ENCODE assay signal across 7 cellular contexts in the genomic region with DNA sequence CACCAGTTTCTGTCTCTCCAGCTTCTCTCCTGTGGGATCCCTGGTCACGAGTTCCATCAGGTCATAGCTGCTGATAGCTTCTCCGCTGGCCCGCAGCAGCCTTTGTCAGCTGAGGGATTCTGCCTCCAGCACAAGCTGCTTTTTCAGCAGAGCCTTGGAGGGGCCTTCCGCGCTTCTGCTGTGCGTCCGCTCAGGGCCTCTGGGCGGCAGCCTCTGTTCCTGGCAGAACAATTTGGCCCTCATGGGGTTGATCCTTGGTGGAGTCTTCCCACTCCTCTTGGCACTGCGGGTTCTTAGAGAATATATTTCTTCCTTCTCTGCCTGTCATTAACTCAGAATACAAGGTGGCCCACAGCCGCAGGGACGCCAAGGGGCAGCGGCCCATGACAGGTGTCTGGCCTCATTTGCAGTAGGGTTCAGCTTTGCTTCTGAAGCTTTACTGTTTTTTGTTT.
DNase-seq lines count a peak whose midpoint lies in the region; ATAC-seq and TF ChIP-seq lines count a peak whose summit lies in the region.

No MANE protein-coding gene starts in this region.

- H3K4me1 ChIP-seq in PC-3 (ENCODE audit: insufficient read depth, low read length) (peaks cover 17% of the 10 kb centered on the region), stomach smooth muscle (ENCODE audit: control insufficient read depth, insufficient read depth, low read length) (peaks cover 38% of the 10 kb centered on the region)

- H3K9me2 ChIP-seq in PC-3 (replicated peaks; ENCODE audit: low read length) = no peaks in the 10 kb centered on the region

- H3K9ac ChIP-seq in PC-3 (ENCODE audit: low read length) = peak overlapping the region; percentile 21
- H3K9ac ChIP-seq in stomach smooth muscle (ENCODE audit: low read length in 2 of 2) = peak overlapping the region in 1 of 2 donors; percentile 51

- ATAC-seq in PC-3 (no peak), HG03095 (IDR thresholded peaks at IDR 0.05; ENCODE audit: unreplicated experiment) (no peak)
- no peak for ATAC-seq in activated CD4-positive, alpha-beta T cell treated with anti-CD3 and anti-CD28 coated beads for 36 hours

- POLR2A ChIA-PET in PC-3 (lab: Charles Lee; ENCODE audit: unreplicated experiment) = no interaction called here
- POLR2A ChIA-PET in activated CD4-positive, alpha-beta T cell treated with anti-CD3 and anti-CD28 coated beads for 36 hours (lab: Charles Lee) = no interaction called here

- peaks cover 2% of the 10 kb centered on the region for H3K4me1 Mint-ChIP-seq in activated CD4-positive, alpha-beta T cell treated with anti-CD3 and anti-CD28 coated beads for 36 hours

- peaks cover 71% of the 10 kb centered on the region for H3K36me3 Mint-ChIP-seq in activated CD4-positive, alpha-beta T cell treated with anti-CD3 and anti-CD28 coated beads for 36 hours (ENCODE audit: low read depth)

- H3K9me3 ChIP-seq in PC-3 (ENCODE audit: low read length) (no peaks in the 10 kb centered on the region), stomach smooth muscle (ENCODE audit: control insufficient read depth in 2 of 2, low read length in 2 of 2) (no peaks in the 10 kb centered on the region)

- H3K9me3 Mint-ChIP-seq in activated CD4-positive, alpha-beta T cell treated with anti-CD3 and anti-CD28 coated beads for 36 hours (ENCODE audit: low read depth) = no peaks in the 10 kb centered on the region

- no peak for TF ChIP-seq POLR2A in lower leg skin (IDR thresholded peaks at IDR 0.05)

- intact Hi-C loops in PC-3 (cut with micrococcal nuclease) (no loop called here), lower leg skin (cut with DNase I; ENCODE audit: low total_unique reads) (no loop called here)
- intact Hi-C loops in activated CD4-positive, alpha-beta T cell treated with anti-CD3 and anti-CD28 coated beads for 36 hours (cut with DNase I, micrococcal nuclease) = no loop called here

- H3K4me3 ChIP-seq in PC-3 (ENCODE audit: low read length) (no peak overlapping the region), choroid plexus epithelial cell (ENCODE audit: low read depth, low read length) (no peak overlapping the region), lower leg skin (ENCODE audit: low read depth, poor library complexity, severe bottlenecking) (no peak overlapping the region), stomach smooth muscle (ENCODE audit: low read length in 2 of 2) (peak overlapping the region; percentile 9 to 71)

- no peaks in the 10 kb centered on the region for H3K27me3 Mint-ChIP-seq in activated CD4-positive, alpha-beta T cell treated with anti-CD3 and anti-CD28 coated beads for 36 hours

- BruUV-seq in PC-3 (replicated peaks; lab: Mats Ljungman, UMichigan) = no TSS peak

- TF ChIP-seq CTCF in PC-3 (conservative IDR thresholded peaks at IDR 0.05; ENCODE audit: low read depth, low read length) (no peak), choroid plexus epithelial cell (conservative IDR thresholded peaks at IDR 0.05; ENCODE audit: low read depth, low read length) (peak; percentile 64), lower leg skin (IDR thresholded peaks at IDR 0.05) (no peak)

- CTCF ChIA-PET in PC-3 (lab: Charles Lee) = interaction anchor here (0.7 to 1.0 kb wide), 2 partner anchors 588 to 1374 kb away, joined by 3 to 4 read pairs; no protein-coding TSS in a partner anchor
- CTCF ChIA-PET in activated CD4-positive, alpha-beta T cell treated with anti-CD3 and anti-CD28 coated beads for 36 hours (lab: Charles Lee) = interaction anchor here (0.8 kb wide), 1 partner anchor 47 kb away, joined by 4 read pairs; no protein-coding TSS in a partner anchor

- H3F3A ChIP-seq in PC-3 (ENCODE audit: low read length, unreplicated experiment) = no peaks in the 10 kb centered on the region

- H3K4me3 Mint-ChIP-seq in activated CD4-positive, alpha-beta T cell treated with anti-CD3 and anti-CD28 coated beads for 36 hours = no peak overlapping the region

- no peak overlapping the region for H3K27ac Mint-ChIP-seq in activated CD4-positive, alpha-beta T cell treated with anti-CD3 and anti-CD28 coated beads for 36 hours

- no peak for DNase-seq in PC-3
- DNase-seq in choroid plexus epithelial cell (ENCODE audit: low read depth) = peak; percentile 72
- peak; percentile 59 to 92 for DNase-seq in lower leg skin (ENCODE audit: low spot score in 2 of 2)
- DNase-seq in HuH-7 (ENCODE audit: low spot score) = no peak
- DNase-seq in activated CD4-positive, alpha-beta T cell treated with anti-CD3 and anti-CD28 coated beads for 36 hours = no peak

- no peak overlapping the region for H2AFZ ChIP-seq in PC-3 (ENCODE audit: low read length)

- 54% methylated on average over 12 of the region's 12 CpGs for WGBS in lower leg skin, 2 donors

- H3K79me2 ChIP-seq in PC-3 (ENCODE audit: low read length) = peaks cover 17% of the 10 kb centered on the region

- H4K20me1 ChIP-seq in PC-3 (ENCODE audit: low read length) = peaks cover 12% of the 10 kb centered on the region; the same call in 1 of the 2 replicates

- peak overlapping the region; percentile 75 for H3K27ac ChIP-seq in PC-3 (ENCODE audit: low read length)
- H3K27ac ChIP-seq in stomach smooth muscle (ENCODE audit: low read length) = peak overlapping the region; percentile 79

- H3K36me3 ChIP-seq in PC-3 (ENCODE audit: low read depth, low read length) = peaks cover 3% of the 10 kb centered on the region; the same call in 1 of the 2 replicates
- peaks cover 10 to 23% of the 10 kb centered on the region in 2 donors for H3K36me3 ChIP-seq in stomach smooth muscle (ENCODE audit: control insufficient read depth in 2 of 2, insufficient read depth in 2 of 2, low read length in 2 of 2)

- H3K27me3 ChIP-seq in PC-3 (ENCODE audit: low read length) = no peaks in the 10 kb centered on the region
- no peaks in the 10 kb centered on the region for H3K27me3 ChIP-seq in stomach smooth muscle (ENCODE audit: control insufficient read depth in 1 of 2, insufficient read depth in 2 of 2, low read length in 2 of 2)

- peak overlapping the region; percentile 77; the same call in 1 of the 2 replicates for H3K4me2 ChIP-seq in PC-3 (ENCODE audit: low read length)

Comparison
In these comparisons a context has a peak if more than half of its experiments do, and no peak if none do; other contexts are left out.
1. DNase-seq: peak in choroid plexus epithelial cell (single experiment) and lower leg skin (2 of 2); none in PC-3 (single experiment), HuH-7 (single experiment) and activated CD4-positive, alpha-beta T cell treated with anti-CD3 and anti-CD28 coated beads for 36 hours (single experiment).
2. H3K4me3 ChIP-seq: peak in stomach smooth muscle (2 of 2); none in PC-3 (single experiment), choroid plexus epithelial cell (single experiment) and lower leg skin (single experiment).